ENCODE assay signal across 15 cellular contexts in genomic region chr17:82814834-82815233, GRCh38. TPM values are rescaled to one million over a fixed set of nuclear protein-coding genes. Genes with fewer than 3 reads are reported as not detected.
"Had no signal": no experiment of that assay in that cellular context is flagged by ENCODE, and none has a peak within 500 bp of the region (broad histone marks: within the 10 kb centered on the region; RNA-seq: fewer than 3 reads in every experiment).

No MANE protein-coding gene starts in this region.

- H3K4me3 ChIP-seq: cardiac muscle cell, left ventricle myocardium inferior, prostate gland, testis, upper lobe of right lung had no signal

- H3K27me3 ChIP-seq: cardiac muscle cell, testis, upper lobe of right lung had no signal

- DNase-seq: activated CD4-positive, alpha-beta T cell treated with anti-CD3 and anti-CD28 coated beads for 48 hours; activated CD8-positive, alpha-beta memory T cell treated with anti-CD3 and anti-CD28 coated beads for 24 hours; activated naive CD4-positive, alpha-beta T cell treated with anti-CD3 and anti-CD28 coated beads, Interleukin-2, amount 50 U/mL, for 16 hours; islet precursor cell; left ventricle myocardium inferior; occipital lobe; stimulated activated naive CD8-positive, alpha-beta T cell treated with anti-CD3 and anti-CD28 coated beads, Interleukin-15, amount 100 ng/mL, for 72 hours; testis; upper lobe of right lung had no signal

- ATAC-seq: sciatic nerve; SK-N-SH treated with all-trans-retinoic acid at 6 μM for 48 hours; stimulated activated naive CD8-positive, alpha-beta T cell treated with anti-CD3 and anti-CD28 coated beads, Interleukin-15, amount 100 ng/mL, for 72 hours had no signal

- H3K36me3 ChIP-seq: prostate gland had no signal

- H3K4me1 ChIP-seq: left ventricle myocardium inferior, prostate gland, testis, upper lobe of right lung had no signal

- H3K27ac ChIP-seq: cardiac muscle cell, left ventricle myocardium inferior, testis, upper lobe of right lung had no signal

- FAIRE-seq: colon had no signal

- H3K9me3 ChIP-seq: prostate gland, testis, upper lobe of right lung had no signal

RNA-seq across cellular contexts. Expression of gene ZNF750, which starts 25.0 kb away (rescaled TPM):
- total RNA-seq: cardiac muscle cell; left ventricle myocardium inferior; occipital lobe; sciatic nerve; T-helper 1 cell treated with Interleukin-12 subunit alpha and Interleukin-12 subunit beta and Interleukin-4 antibody, amounts not matched to agents 30 ng/mL and 1 ng/mL, for 36 hours had no signal
